ENCODE assay signal across 8 cellular contexts in genomic region chr19:44072543-44073401, GRCh38. TPM values are rescaled to one million over a fixed set of nuclear protein-coding genes. Genes with fewer than 3 reads are reported as not detected.
DNase-seq lines count a peak whose midpoint lies in the region; ATAC-seq and TF ChIP-seq lines count a peak whose summit lies in the region.

No MANE protein-coding gene starts in this region.

- TF ChIP-seq CTCF in fibroblast of lung (conservative IDR thresholded peaks at IDR 0.05 in 1 of 2, IDR thresholded peaks at IDR 0.05 in 1 of 2; ENCODE audit: low read depth in 1 of 2, low read length in 2 of 2): no peak

- H3K27me3 ChIP-seq in fibroblast of lung (ENCODE audit: control insufficient read depth, insufficient read depth, low read length) (no peaks in the 10 kb centered on the region), neuron (ENCODE audit: insufficient read depth, low read length) (no peaks in the 10 kb centered on the region)

- DNase-seq in NCI-H1417 (lab: John Stamatoyannopoulos, UW) (peak in 2 of 3 experiments; percentile 27 to 35), NCI-H1417 treated with DMSO at 0.1 percent for 48 hours (lab: John Stamatoyannopoulos, UW) (no peak), SK-N-MC (ENCODE audit: low read depth, low spot score) (no peak), fibroblast of lung (ENCODE audit: low read depth in 2 of 2) (peak in 1 of 2 donors; percentile 1)

- H3K36me3 ChIP-seq in SK-N-MC (ENCODE audit: insufficient read depth, low read length): peaks cover 7% of the 10 kb centered on the region
- no peaks in the 10 kb centered on the region for H3K36me3 ChIP-seq in fibroblast of lung (ENCODE audit: control insufficient read depth, insufficient read depth, low read length)
- H3K36me3 ChIP-seq in neuron (ENCODE audit: insufficient read depth, low read length): peaks cover 12% of the 10 kb centered on the region

- H3K4me3 ChIP-seq in SK-N-MC (peak overlapping the region; percentile 85), fibroblast of lung (replicated peaks in 1 of 4; ENCODE audit: control extremely low read depth in 1 of 4, insufficient read depth in 1 of 4, low read depth in 3 of 4, low read length in 4 of 4) (peak overlapping the region; percentile 82 to 92 (median 88)), neuron (ENCODE audit: low read length) (peak overlapping the region; percentile 59)

- ATAC-seq in GM18909 (IDR thresholded peaks at IDR 0.05; ENCODE audit: poor library complexity, unreplicated experiment): no peak
- ATAC-seq in HG03196 (IDR thresholded peaks at IDR 0.05; ENCODE audit: unreplicated experiment): no peak
- no peak for ATAC-seq in GM19463 (IDR thresholded peaks at IDR 0.05; ENCODE audit: unreplicated experiment)

- H2AFZ ChIP-seq in fibroblast of lung (ENCODE audit: low read length) (peak overlapping the region; percentile 100), neuron (ENCODE audit: low read depth, low read length) (peak overlapping the region; percentile 61)

- peak overlapping the region; percentile 74 for H3K9ac ChIP-seq in SK-N-MC (ENCODE audit: insufficient read length)
- H3K9ac ChIP-seq in fibroblast of lung (ENCODE audit: insufficient read depth, low read length): peak overlapping the region; percentile 44

- H3K9me3 ChIP-seq in SK-N-MC (ENCODE audit: low read depth, low read length) (peaks cover 10% of the 10 kb centered on the region; the same call in 1 of the 2 replicates), fibroblast of lung (ENCODE audit: control insufficient read depth, insufficient read depth, low read depth, low read length) (no peaks in the 10 kb centered on the region), neuron (ENCODE audit: low read length) (peaks cover 2% of the 10 kb centered on the region)

- H3K4me1 ChIP-seq in fibroblast of lung (ENCODE audit: control insufficient read depth, extremely low read depth, insufficient read depth, low read length) (peaks cover 3% of the 10 kb centered on the region), neuron (ENCODE audit: insufficient read depth, low read length) (peaks cover 12% of the 10 kb centered on the region)

- peak overlapping the region; percentile 97 for H3K4me2 ChIP-seq in fibroblast of lung (ENCODE audit: extremely low read depth, insufficient read depth, low read length)

- no peaks in the 10 kb centered on the region for H3K79me2 ChIP-seq in fibroblast of lung (ENCODE audit: control insufficient read depth, insufficient read depth, low read length)

- H3K27ac ChIP-seq in SK-N-MC: no peak overlapping the region
- peak overlapping the region; percentile 49 for H3K27ac ChIP-seq in fibroblast of lung (ENCODE audit: insufficient read depth, low read length)

- H4K20me1 ChIP-seq in fibroblast of lung (ENCODE audit: control insufficient read depth, extremely low read depth, insufficient read depth, low read length): no peaks in the 10 kb centered on the region

RNA-seq across cellular contexts. Expression of gene ZNF284, which starts 0.8 kb away (rescaled TPM):
- 3.3 and 4.0 TPM in 2 replicates for total RNA-seq in fibroblast of lung
- 1.2 and 2.7 TPM in 2 replicates for polyA plus RNA-seq in fibroblast of lung
- 0.74 and 1.7 TPM in 2 replicates for polyA plus RNA-seq in fibroblast of lung (2012)
- 0.44 and 0.71 TPM in 2 replicates for polyA minus RNA-seq in fibroblast of lung (ENCODE audit: low replicate concordance)

RNA-seq across cellular contexts. Expression of gene ZNF223, which starts 20.9 kb away (rescaled TPM):
- total RNA-seq in fibroblast of lung: 4.6 and 5.3 TPM in 2 replicates
- 4.3 TPM in 2 replicates for polyA plus RNA-seq in fibroblast of lung
- 2.2 TPM in 2 replicates for polyA plus RNA-seq in fibroblast of lung (2012)
- polyA minus RNA-seq in fibroblast of lung (ENCODE audit: low replicate concordance): 3.1 TPM in 1 of 2 replicates, not detected in the other

RNA-seq across cellular contexts. Expression of gene ZNF224, which starts 21.4 kb away (rescaled TPM):
- 31.1 and 37.0 TPM in 2 replicates for total RNA-seq in fibroblast of lung
- 8.8 and 12.4 TPM in 2 replicates for polyA plus RNA-seq in fibroblast of lung
- polyA plus RNA-seq in fibroblast of lung (2012): 5.6 and 7.2 TPM in 2 replicates
- polyA minus RNA-seq in fibroblast of lung (ENCODE audit: low replicate concordance): 0.90 and 11.2 TPM in 2 replicates

RNA-seq across cellular contexts. Expression of gene ZNF225, which starts 40.4 kb away (rescaled TPM):
- total RNA-seq in fibroblast of lung: 8.2 and 10.2 TPM in 2 replicates
- 2.2 and 3.1 TPM in 2 replicates for polyA plus RNA-seq in fibroblast of lung
- polyA plus RNA-seq in fibroblast of lung (2012): 2.5 and 3.8 TPM in 2 replicates
- polyA minus RNA-seq in fibroblast of lung (ENCODE audit: low replicate concordance): 0.22 TPM in 1 of 2 replicates, not detected in the other

RNA-seq across cellular contexts. Expression of gene ZNF222, which starts 47.6 kb away (rescaled TPM):
- 12.1 and 13.0 TPM in 2 replicates for total RNA-seq in fibroblast of lung
- polyA plus RNA-seq in fibroblast of lung: 4.3 and 6.0 TPM in 2 replicates
- polyA plus RNA-seq in fibroblast of lung (2012): 3.2 and 3.6 TPM in 2 replicates
- 0.67 and 5.6 TPM in 2 replicates for polyA minus RNA-seq in fibroblast of lung (ENCODE audit: low replicate concordance)

Comparison
In these comparisons a context has a peak if more than half of its experiments do, and no peak if none do; other contexts are left out.
1. DNase-seq: peak in NCI-H1417 (2 of 3); none in NCI-H1417 treated with DMSO at 0.1 percent for 48 hours (single experiment) and SK-N-MC (single experiment).
2. Peak in every context shown above with its lines, with median percentiles within 50 percentile points of each other: H3K4me3 ChIP-seq.